9 cellular contexts compared by ENCODE assay signal in genomic region chr19:48630289-48631036, GRCh38. TPM values are rescaled to one million over a fixed set of nuclear protein-coding genes. Genes with fewer than 3 reads are reported as not detected.
DNase-seq lines count a peak whose midpoint lies in the region; ATAC-seq and TF ChIP-seq lines count a peak whose summit lies in the region.
"Had no signal": no experiment of that assay in that cellular context is flagged by ENCODE, and none has a peak within 500 bp of the region (broad histone marks: within the 10 kb centered on the region; RNA-seq: fewer than 3 reads in every experiment).

No MANE protein-coding gene starts in this region.

- no peak overlapping the region for H3K23ac ChIP-seq in H9 (ENCODE audit: insufficient read length, low read depth, low read length)

- H3K9me3 Mint-ChIP-seq in H9: no peaks in the 10 kb centered on the region
- H3K9me3 Mint-ChIP-seq: activated T-cell treated with anti-CD3 and anti-CD28 coated beads, Interleukin-2, amount 50 U/mL, for 72 hours had no signal

- H3K4me2 ChIP-seq in H9 (ENCODE audit: insufficient read depth, insufficient read length, low read length): peak overlapping the region; percentile 58

- H3K23me2 ChIP-seq in H9 (ENCODE audit: insufficient read length, low read depth, low read length, poor library complexity, severe bottlenecking): peaks cover 17% of the 10 kb centered on the region

- H3K27ac ChIP-seq in H9 (ENCODE audit: insufficient read length, low read depth, low read length) (peak overlapping the region; percentile 18), skeletal muscle tissue (ENCODE audit: low read depth, low read length) (peak overlapping the region; percentile 44)

- no peak overlapping the region for H2BK12ac ChIP-seq in H9 (ENCODE audit: insufficient read length, low read depth, low read length)

- H2BK20ac ChIP-seq in H9 (ENCODE audit: low read depth, low read length, poor library complexity, severe bottlenecking): no peak overlapping the region

- H3K4me1 ChIP-seq in H9 (ENCODE audit: insufficient read depth, low read length): peaks cover 7% of the 10 kb centered on the region; the same call in 1 of the 2 replicates
- H3K4me1 ChIP-seq in skeletal muscle tissue (ENCODE audit: control insufficient read depth in 3 of 3, insufficient read depth in 3 of 3, low read length in 3 of 3): peaks cover 50 to 61% (median 52%) of the 10 kb centered on the region in 3 donors

- H2BK120ac ChIP-seq in H9 (ENCODE audit: low read depth, low read length, poor library complexity, severe bottlenecking): no peak overlapping the region

- H3K79me1 ChIP-seq in H9 (ENCODE audit: insufficient read depth, low read depth, low read length, poor library complexity, severe bottlenecking): no peaks in the 10 kb centered on the region

- no peaks in the 10 kb centered on the region for H3K79me2 ChIP-seq in H9 (ENCODE audit: insufficient read depth, low read length)

- no peak overlapping the region for H4K91ac ChIP-seq in H9 (ENCODE audit: insufficient read length, low read depth, low read length)

- H3K36me3 Mint-ChIP-seq in H9 (ENCODE audit: insufficient read depth in 1 of 3, low read depth in 3 of 3): peaks cover 5 to 25% (median 19%) of the 10 kb centered on the region in 3 experiments

- peak overlapping the region; percentile 72 for H3K18ac ChIP-seq in H9 (ENCODE audit: insufficient read length, low read depth, low read length)

- H3K36me3 ChIP-seq in skeletal muscle tissue (ENCODE audit: control insufficient read depth in 3 of 3, insufficient read depth in 3 of 3, low read length in 3 of 3): peaks cover 14 to 28% (median 25%) of the 10 kb centered on the region in 3 donors

- no peak overlapping the region for H4K5ac ChIP-seq in H9 (ENCODE audit: insufficient read length, low read depth, low read length)

- H3K14ac ChIP-seq in H9 (ENCODE audit: insufficient read depth, low read length): peak overlapping the region; percentile 8; the same call in 1 of the 2 replicates

- H3K27ac Mint-ChIP-seq in H9: peak overlapping the region; percentile 97 to 99 (median 99)
- H3K27ac Mint-ChIP-seq: activated T-cell treated with anti-CD3 and anti-CD28 coated beads, Interleukin-2, amount 50 U/mL, for 72 hours had no signal

- peak overlapping the region; percentile 64 to 82 for H3K4me3 Mint-ChIP-seq in H9
- H3K4me3 Mint-ChIP-seq: activated T-cell treated with anti-CD3 and anti-CD28 coated beads, Interleukin-2, amount 50 U/mL, for 72 hours had no signal

- H3T11ph ChIP-seq in H9 (ENCODE audit: low read length): no peak overlapping the region

- no peak overlapping the region for H3K4ac ChIP-seq in H9 (ENCODE audit: low read depth, low read length)

- H2BK15ac ChIP-seq in H9 (ENCODE audit: low read depth, low read length): no peak overlapping the region

- no CpG with 5 or more reads among the region's 48 CpGs for WGBS in H9 (ENCODE audit: extremely low coverage, insufficient read length, low lambda C conversion rate)

- peak overlapping the region in 1 of 3 donors; percentile 22 for H3K4me3 ChIP-seq in skeletal muscle tissue (ENCODE audit: low read length in 3 of 3)

- no peak overlapping the region for H4K8ac ChIP-seq in H9 (replicated peaks; ENCODE audit: insufficient read length, low read depth, low read length)

- H3K4me1 Mint-ChIP-seq in H9: peaks cover 22 to 50% of the 10 kb centered on the region in 2 experiments

- H3K56ac ChIP-seq in H9 (ENCODE audit: insufficient read length, low read depth, low read length): no peak overlapping the region

- ATAC-seq in GM21717 (IDR thresholded peaks at IDR 0.05; ENCODE audit: unreplicated experiment): no peak
- no peak for ATAC-seq in GM18873 (IDR thresholded peaks at IDR 0.05; ENCODE audit: low FRiP score, unreplicated experiment)
- ATAC-seq: activated T-cell treated with anti-CD3 and anti-CD28 coated beads, Interleukin-2, amount 50 U/mL, for 72 hours had no signal

- H3K27me3 ChIP-seq in H9 (ENCODE audit: insufficient read depth, low read length) (no peaks in the 10 kb centered on the region), skeletal muscle tissue (ENCODE audit: control insufficient read depth in 3 of 3, insufficient read depth in 3 of 3, low read length in 3 of 3) (no peaks in the 10 kb centered on the region)

- H2AK5ac ChIP-seq in H9 (ENCODE audit: insufficient read length, low read length): no peak overlapping the region

- no peaks in the 10 kb centered on the region for H3K9me3 ChIP-seq in H9 (ENCODE audit: control insufficient read depth, low read depth, low read length)
- H3K9me3 ChIP-seq in skeletal muscle tissue (ENCODE audit: control insufficient read depth in 3 of 3, low read length in 3 of 3): no peaks in the 10 kb centered on the region

- TF ChIP-seq CTCF in H9 (conservative IDR thresholded peaks at IDR 0.05): peak; percentile 56

- DNase-seq in H9: peak; percentile 79
- DNase-seq in astrocyte of the hippocampus (ENCODE audit: low read depth, low spot score): peak; percentile 72
- DNase-seq in islet precursor cell: peak; percentile 87
- no peak for DNase-seq in HCEC 1CT
- no peak for DNase-seq in NCI-H748 (lab: John Stamatoyannopoulos, UW; ENCODE audit: unreplicated experiment)
- DNase-seq: activated T-cell treated with anti-CD3 and anti-CD28 coated beads, Interleukin-2, amount 50 U/mL, for 72 hours had no signal

- H2BK5ac ChIP-seq in H9 (ENCODE audit: insufficient read length, low read length): no peak overlapping the region

- H3K9ac ChIP-seq in H9 (ENCODE audit: extremely low read depth, insufficient read length, low read length): no peak overlapping the region
- peak overlapping the region in 2 of 3 donors; percentile 29 to 62 for H3K9ac ChIP-seq in skeletal muscle tissue (ENCODE audit: low read depth in 1 of 3, low read length in 3 of 3)

- H4K20me1 ChIP-seq in H9 (ENCODE audit: control insufficient read depth, insufficient read depth, insufficient read length): no peaks in the 10 kb centered on the region

- no peaks in the 10 kb centered on the region for H3K27me3 Mint-ChIP-seq in H9 (ENCODE audit: low read depth)

- H2AFZ ChIP-seq in H9 (ENCODE audit: low read length): no peak overlapping the region

RNA-seq across cellular contexts. Expression of gene DBP, which starts 6.7 kb away (rescaled TPM):
- total RNA-seq in H9 (2021) (11.4 and 12.6 TPM in 2 replicates), skeletal muscle tissue (6.8 TPM)

RNA-seq across cellular contexts. Expression of gene SPHK2, which starts 11.2 kb away (rescaled TPM):
- 55.0 and 57.2 TPM in 2 replicates for total RNA-seq in H9 (2021)
- 2.1 TPM for total RNA-seq in skeletal muscle tissue

RNA-seq across cellular contexts. Expression of gene RPL18, which starts 11.5 kb away (rescaled TPM):
- 1,855 and 1,874 TPM in 2 replicates for total RNA-seq in H9 (2021)
- 2,225 TPM for total RNA-seq in skeletal muscle tissue

RNA-seq across cellular contexts. Expression of gene CA11, which starts 15.5 kb away (rescaled TPM):
- total RNA-seq in H9 (2021) (102 and 107 TPM in 2 replicates), skeletal muscle tissue (3.7 TPM)

RNA-seq across cellular contexts. Expression of gene FAM83E, which starts 15.6 kb away (rescaled TPM):
- total RNA-seq in H9 (2021) (9.2 and 9.5 TPM in 2 replicates), skeletal muscle tissue (1.6 TPM)

Comparison
In these comparisons a context has a peak if more than half of its experiments do, and no peak if none do; other contexts are left out.
1. DNase-seq: peak in H9 (single experiment), astrocyte of the hippocampus (single experiment) and islet precursor cell (single experiment); none in HCEC 1CT (single experiment) and NCI-H748 (single experiment).
2. RNA of gene SPHK2, which starts 11.2 kb away (total RNA-seq): 55.0 to 57.2 TPM in H9; 2.1 TPM in skeletal muscle tissue (single experiment); every median in the first group is over 10 times any median in the second.